In the genomic region with DNA sequence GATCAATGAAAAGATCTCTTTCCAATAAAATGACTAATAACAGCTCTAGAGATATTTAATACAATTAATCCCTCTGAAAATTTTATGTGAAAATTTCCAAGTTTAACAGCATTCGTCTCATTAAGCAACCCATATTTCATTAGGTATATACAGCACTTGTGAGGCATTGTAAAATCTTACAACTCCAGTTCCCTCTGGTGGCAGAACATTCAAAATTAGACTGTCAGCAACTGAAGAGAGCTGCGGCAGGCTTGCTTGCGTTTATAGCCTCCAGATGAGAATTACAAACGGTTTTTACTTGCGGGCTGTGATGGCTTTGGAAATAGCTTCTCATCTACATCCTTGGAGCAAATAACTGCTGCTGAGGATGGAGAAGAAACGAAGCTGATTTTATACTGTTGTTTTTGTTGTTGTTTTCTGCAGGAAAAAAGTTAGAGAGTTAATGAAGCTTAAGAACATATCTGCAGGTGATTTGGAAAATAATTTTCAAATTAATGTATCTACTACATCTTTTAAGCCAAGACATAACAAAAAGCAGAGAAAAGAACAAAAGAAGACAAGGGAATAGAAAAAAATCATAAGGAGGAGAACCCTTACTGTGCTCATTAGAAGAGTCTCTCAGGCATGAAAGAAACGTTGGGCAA, we compare ENCODE assay signal across 8 cellular contexts.
DNase-seq lines count a peak whose midpoint lies in the region; FAIRE-seq and TF ChIP-seq lines count a peak whose summit lies in the region.

No MANE protein-coding gene starts in this region.

- no peak overlapping the region for H3K9ac ChIP-seq in kidney (ENCODE audit: low read length in 2 of 2)

- H3K4me3 ChIP-seq in kidney (ENCODE audit: low read length in 2 of 2) (peak overlapping the region; percentile 30 to 38), stomach (no peak overlapping the region)

- H3K27me3 ChIP-seq in stomach: no peaks in the 10 kb centered on the region

- H3K27ac ChIP-seq in 22Rv1 (no peak overlapping the region), kidney (ENCODE audit: low read depth in 2 of 2, low read length in 2 of 2) (no peak overlapping the region), stomach (no peak overlapping the region)

- H3K36me3 ChIP-seq in kidney (ENCODE audit: control insufficient read depth in 1 of 2, insufficient read depth in 2 of 2, low read length in 2 of 2) (no peaks in the 10 kb centered on the region), stomach (no peaks in the 10 kb centered on the region)

- H3K9me3 ChIP-seq in kidney (ENCODE audit: control insufficient read depth in 1 of 2, low read length in 2 of 2) (no peaks in the 10 kb centered on the region), stomach (no peaks in the 10 kb centered on the region)

- TF ChIP-seq CTCF in 22Rv1 (IDR thresholded peaks at IDR 0.05): peak; percentile 25
- peak; percentile 24 for TF ChIP-seq CTCF in kidney (IDR thresholded peaks at IDR 0.05; ENCODE audit: borderline replicate concordance, extremely low read depth, insufficient read depth)
- peak in 2 of 7 experiments; percentile 10 to 16 for TF ChIP-seq CTCF in stomach (IDR thresholded peaks at IDR 0.05)

- intact Hi-C loops in kidney (cut with DNase I): no loop called here
- intact Hi-C loops in stomach (cut with DNase I; ENCODE audit: low total_unique reads): no loop called here

- TF ChIP-seq POLR2A in stomach (IDR thresholded peaks at IDR 0.05): no peak

- TF ChIP-seq EP300 in stomach (IDR thresholded peaks at IDR 0.05): no peak

- DNase-seq in Kasumi-1 (lab: John Stamatoyannopoulos, UW) (peak; percentile 50 to 72), amniotic epithelial cell (ENCODE audit: low read depth) (peak; percentile 83), kidney (no peak), COLO829 (ENCODE audit: low spot score) (no peak), stomach (no peak), NCI-H2107 treated with DMSO at 0.1 percent for 48 hours (lab: John Stamatoyannopoulos, UW; ENCODE audit: unreplicated experiment) (no peak), HTR-8/SVneo (ENCODE audit: insufficient read length, low spot score) (no peak)

- 20 to 35% (median 23%) methylated on average over 7 of the region's 7 CpGs for WGBS in stomach, 5 donors

- no peak for FAIRE-seq in kidney (lab: Jason Lieb, UNC)
- FAIRE-seq in HTR-8/SVneo (lab: Jason Lieb, UNC): no peak

- no peaks in the 10 kb centered on the region for H3K4me1 ChIP-seq in kidney (ENCODE audit: control insufficient read depth in 1 of 2, insufficient read depth in 1 of 2, low read depth in 1 of 2, low read length in 2 of 2)
- H3K4me1 ChIP-seq in stomach: peaks cover 0 to 17% (median 5%) of the 10 kb centered on the region in 4 donors

Comparison
In these comparisons a context has a peak if more than half of its experiments do, and no peak if none do; other contexts are left out.
1. DNase-seq: peak in Kasumi-1 (2 of 2) and amniotic epithelial cell (single experiment); none in kidney (single experiment), COLO829 (single experiment), stomach (single experiment), NCI-H2107 treated with DMSO at 0.1 percent for 48 hours (single experiment) and HTR-8/SVneo (single experiment).
2. H3K4me3 ChIP-seq: peak in kidney (2 of 2); none in stomach (0 of 4).